In genomic region chr6:147222160-147222838, GRCh38 we compare ENCODE assay signal across 1 cellular context.
TF ChIP-seq lines count a peak whose summit lies in the region.

No MANE protein-coding gene starts in this region.

TF ChIP-seq in K562, 482 proteins besides CTCF, POLR2A, EP300 and RAD21 (continued from another document and continues in another):
- TF ChIP-seq ARID2 (IDR thresholded peaks at IDR 0.05) (no peak), HDAC8 (tag; IDR thresholded peaks at IDR 0.05) (no peak), PTTG1 (tag; IDR thresholded peaks at IDR 0.05; ENCODE audit: low read depth) (no peak), MBD2 (IDR thresholded peaks at IDR 0.05; ENCODE audit: borderline replicate concordance, low read depth) (peak; percentile 58; the same call in 1 of the 2 replicates), ZNF668 (CRISPR knock-in tag; IDR thresholded peaks at IDR 0.05) (0 out of 2 replicates have a peak, but pooled peaks have one; percentile 72), MTA2 (IDR thresholded peaks at IDR 0.05; ENCODE audit: low read depth) (peak; percentile 51), CREB1 (IDR thresholded peaks at IDR 0.05) (no peak; the same call in 1 of the 2 replicates), CREB1 (CRISPR knock-in tag; IDR thresholded peaks at IDR 0.05) (no peak), NR2C2 (CRISPR knock-in tag; IDR thresholded peaks at IDR 0.05) (no peak), NR2C2 (tag; IDR thresholded peaks at IDR 0.05) (no peak), ZNF699 (CRISPR knock-in tag; IDR thresholded peaks at IDR 0.05; ENCODE audit: insufficient replicate concordance) (no peak), ARID4B (CRISPR knock-in tag; IDR thresholded peaks at IDR 0.05) (no peak), MED1 (CRISPR knock-in tag; IDR thresholded peaks at IDR 0.05; ENCODE audit: borderline replicate concordance) (no peak), CBX5 (IDR thresholded peaks at IDR 0.05; ENCODE audit: borderline replicate concordance, low read depth) (no peak), SMARCC2 (IDR thresholded peaks at IDR 0.05; ENCODE audit: low read depth) (peak; percentile 63; the same call in 1 of the 2 replicates), MYC (IDR thresholded peaks at IDR 0.05; ENCODE audit: low read depth, low read length) (no peak), MYC (CRISPR knock-in tag; IDR thresholded peaks at IDR 0.05; ENCODE audit: borderline replicate concordance, low read depth) (no peak), DPF2 (IDR thresholded peaks at IDR 0.05) (peak; percentile 95), RNF2 (IDR thresholded peaks at IDR 0.05) (peak; percentile 88), NELFE (IDR thresholded peaks at IDR 0.05; ENCODE audit: insufficient read depth, insufficient read length) (no peak), CBFA2T2 (conservative IDR thresholded peaks at IDR 0.05) (no peak; the same call in 1 of the 2 replicates), KLF6 (CRISPR knock-in tag; IDR thresholded peaks at IDR 0.05; ENCODE audit: borderline replicate concordance) (peak; percentile 61; the same call in 1 of the 2 replicates), POLR2H (tag; IDR thresholded peaks at IDR 0.05; ENCODE audit: low read depth) (no peak), SPI1 (IDR thresholded peaks at IDR 0.05; ENCODE audit: borderline replicate concordance, low read depth, low read length) (peak; percentile 87), ZNF780A (CRISPR knock-in tag; IDR thresholded peaks at IDR 0.05) (no peak), NBN (IDR thresholded peaks at IDR 0.05; ENCODE audit: low read depth) (peak; percentile 89), RAD51 (IDR thresholded peaks at IDR 0.05; ENCODE audit: borderline replicate concordance, low read depth) (no peak), BRCA1 (IDR thresholded peaks at IDR 0.05) (no peak), BRCA1 (CRISPR knock-in tag; IDR thresholded peaks at IDR 0.05) (no peak), KLF1 (tag; IDR thresholded peaks at IDR 0.05) (no peak), BDP1 (IDR thresholded peaks at IDR 0.05; ENCODE audit: insufficient read depth, insufficient read length) (no peak), ZFP36 (IDR thresholded peaks at IDR 0.05; ENCODE audit: low read depth, low read length, partially characterized antibody) (no peak), MTA3 (IDR thresholded peaks at IDR 0.05; ENCODE audit: borderline replicate concordance) (peak; percentile 77; the same call in 1 of the 2 replicates), MAFF (IDR thresholded peaks at IDR 0.05; ENCODE audit: low read length) (no peak), ZNF316 (IDR thresholded peaks at IDR 0.05) (no peak), CXXC5 (CRISPR knock-in tag; IDR thresholded peaks at IDR 0.05) (peak; percentile 67; the same call in 1 of the 2 replicates), ZNF589 (CRISPR knock-in tag; IDR thresholded peaks at IDR 0.05; ENCODE audit: low read depth) (no peak), WHSC1 (IDR thresholded peaks at IDR 0.05; ENCODE audit: low read length) (no peak), SLC30A9 (CRISPR knock-in tag; IDR thresholded peaks at IDR 0.05) (no peak)
- TF ChIP-seq, protein P1, sequence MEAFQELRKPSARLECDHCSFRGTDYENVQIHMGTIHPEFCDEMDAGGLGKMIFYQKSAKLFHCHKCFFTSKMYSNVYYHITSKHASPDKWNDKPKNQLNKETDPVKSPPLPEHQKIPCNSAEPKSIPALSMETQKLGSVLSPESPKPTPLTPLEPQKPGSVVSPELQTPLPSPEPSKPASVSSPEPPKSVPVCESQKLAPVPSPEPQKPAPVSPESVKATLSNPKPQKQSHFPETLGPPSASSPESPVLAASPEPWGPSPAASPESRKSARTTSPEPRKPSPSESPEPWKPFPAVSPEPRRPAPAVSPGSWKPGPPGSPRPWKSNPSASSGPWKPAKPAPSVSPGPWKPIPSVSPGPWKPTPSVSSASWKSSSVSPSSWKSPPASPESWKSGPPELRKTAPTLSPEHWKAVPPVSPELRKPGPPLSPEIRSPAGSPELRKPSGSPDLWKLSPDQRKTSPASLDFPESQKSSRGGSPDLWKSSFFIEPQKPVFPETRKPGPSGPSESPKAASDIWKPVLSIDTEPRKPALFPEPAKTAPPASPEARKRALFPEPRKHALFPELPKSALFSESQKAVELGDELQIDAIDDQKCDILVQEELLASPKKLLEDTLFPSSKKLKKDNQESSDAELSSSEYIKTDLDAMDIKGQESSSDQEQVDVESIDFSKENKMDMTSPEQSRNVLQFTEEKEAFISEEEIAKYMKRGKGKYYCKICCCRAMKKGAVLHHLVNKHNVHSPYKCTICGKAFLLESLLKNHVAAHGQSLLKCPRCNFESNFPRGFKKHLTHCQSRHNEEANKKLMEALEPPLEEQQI (IDR thresholded peaks at IDR 0.05), result peak; percentile 59
- TF ChIP-seq, protein P2, sequence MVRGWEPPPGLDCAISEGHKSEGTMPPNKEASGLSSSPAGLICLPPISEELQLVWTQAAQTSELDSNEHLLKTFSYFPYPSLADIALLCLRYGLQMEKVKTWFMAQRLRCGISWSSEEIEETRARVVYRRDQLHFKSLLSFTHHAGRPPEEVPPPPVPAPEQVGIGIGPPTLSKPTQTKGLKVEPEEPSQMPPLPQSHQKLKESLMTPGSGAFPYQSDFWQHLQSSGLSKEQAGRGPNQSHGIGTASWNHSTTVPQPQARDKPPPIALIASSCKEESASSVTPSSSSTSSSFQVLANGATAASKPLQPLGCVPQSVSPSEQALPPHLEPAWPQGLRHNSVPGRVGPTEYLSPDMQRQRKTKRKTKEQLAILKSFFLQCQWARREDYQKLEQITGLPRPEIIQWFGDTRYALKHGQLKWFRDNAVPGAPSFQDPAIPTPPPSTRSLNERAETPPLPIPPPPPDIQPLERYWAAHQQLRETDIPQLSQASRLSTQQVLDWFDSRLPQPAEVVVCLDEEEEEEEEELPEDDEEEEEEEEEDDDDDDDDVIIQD (CRISPR knock-in tag; IDR thresholded peaks at IDR 0.05), result no peak
- TF ChIP-seq, protein P3, sequence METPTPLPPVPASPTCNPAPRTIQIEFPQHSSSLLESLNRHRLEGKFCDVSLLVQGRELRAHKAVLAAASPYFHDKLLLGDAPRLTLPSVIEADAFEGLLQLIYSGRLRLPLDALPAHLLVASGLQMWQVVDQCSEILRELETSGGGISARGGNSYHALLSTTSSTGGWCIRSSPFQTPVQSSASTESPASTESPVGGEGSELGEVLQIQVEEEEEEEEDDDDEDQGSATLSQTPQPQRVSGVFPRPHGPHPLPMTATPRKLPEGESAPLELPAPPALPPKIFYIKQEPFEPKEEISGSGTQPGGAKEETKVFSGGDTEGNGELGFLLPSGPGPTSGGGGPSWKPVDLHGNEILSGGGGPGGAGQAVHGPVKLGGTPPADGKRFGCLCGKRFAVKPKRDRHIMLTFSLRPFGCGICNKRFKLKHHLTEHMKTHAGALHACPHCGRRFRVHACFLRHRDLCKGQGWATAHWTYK (CRISPR knock-in tag; IDR thresholded peaks at IDR 0.05), result no peak
- TF ChIP-seq, protein P4, sequence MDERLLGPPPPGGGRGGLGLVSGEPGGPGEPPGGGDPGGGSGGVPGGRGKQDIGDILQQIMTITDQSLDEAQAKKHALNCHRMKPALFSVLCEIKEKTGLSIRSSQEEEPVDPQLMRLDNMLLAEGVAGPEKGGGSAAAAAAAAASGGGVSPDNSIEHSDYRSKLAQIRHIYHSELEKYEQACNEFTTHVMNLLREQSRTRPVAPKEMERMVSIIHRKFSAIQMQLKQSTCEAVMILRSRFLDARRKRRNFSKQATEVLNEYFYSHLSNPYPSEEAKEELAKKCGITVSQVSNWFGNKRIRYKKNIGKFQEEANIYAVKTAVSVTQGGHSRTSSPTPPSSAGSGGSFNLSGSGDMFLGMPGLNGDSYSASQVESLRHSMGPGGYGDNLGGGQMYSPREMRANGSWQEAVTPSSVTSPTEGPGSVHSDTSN (CRISPR knock-in tag; IDR thresholded peaks at IDR 0.05; ENCODE audit: low read depth), result no peak
- TF ChIP-seq, protein P4 (tag; conservative IDR thresholded peaks at IDR 0.05; ENCODE audit: low read depth), result peak; percentile 65
- TF ChIP-seq, protein P5, sequence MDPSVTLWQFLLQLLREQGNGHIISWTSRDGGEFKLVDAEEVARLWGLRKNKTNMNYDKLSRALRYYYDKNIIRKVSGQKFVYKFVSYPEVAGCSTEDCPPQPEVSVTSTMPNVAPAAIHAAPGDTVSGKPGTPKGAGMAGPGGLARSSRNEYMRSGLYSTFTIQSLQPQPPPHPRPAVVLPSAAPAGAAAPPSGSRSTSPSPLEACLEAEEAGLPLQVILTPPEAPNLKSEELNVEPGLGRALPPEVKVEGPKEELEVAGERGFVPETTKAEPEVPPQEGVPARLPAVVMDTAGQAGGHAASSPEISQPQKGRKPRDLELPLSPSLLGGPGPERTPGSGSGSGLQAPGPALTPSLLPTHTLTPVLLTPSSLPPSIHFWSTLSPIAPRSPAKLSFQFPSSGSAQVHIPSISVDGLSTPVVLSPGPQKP (CRISPR knock-in tag; IDR thresholded peaks at IDR 0.05), result no peak
- TF ChIP-seq, protein P6, sequence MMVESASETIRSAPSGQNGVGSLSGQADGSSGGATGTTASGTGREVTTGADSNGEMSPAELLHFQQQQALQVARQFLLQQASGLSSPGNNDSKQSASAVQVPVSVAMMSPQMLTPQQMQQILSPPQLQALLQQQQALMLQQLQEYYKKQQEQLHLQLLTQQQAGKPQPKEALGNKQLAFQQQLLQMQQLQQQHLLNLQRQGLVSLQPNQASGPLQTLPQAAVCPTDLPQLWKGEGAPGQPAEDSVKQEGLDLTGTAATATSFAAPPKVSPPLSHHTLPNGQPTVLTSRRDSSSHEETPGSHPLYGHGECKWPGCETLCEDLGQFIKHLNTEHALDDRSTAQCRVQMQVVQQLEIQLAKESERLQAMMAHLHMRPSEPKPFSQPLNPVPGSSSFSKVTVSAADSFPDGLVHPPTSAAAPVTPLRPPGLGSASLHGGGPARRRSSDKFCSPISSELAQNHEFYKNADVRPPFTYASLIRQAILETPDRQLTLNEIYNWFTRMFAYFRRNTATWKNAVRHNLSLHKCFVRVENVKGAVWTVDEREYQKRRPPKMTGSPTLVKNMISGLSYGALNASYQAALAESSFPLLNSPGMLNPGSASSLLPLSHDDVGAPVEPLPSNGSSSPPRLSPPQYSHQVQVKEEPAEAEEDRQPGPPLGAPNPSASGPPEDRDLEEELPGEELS (CRISPR knock-in tag; IDR thresholded peaks at IDR 0.05; ENCODE audit: borderline replicate concordance), result no peak
- TF ChIP-seq, protein P7, sequence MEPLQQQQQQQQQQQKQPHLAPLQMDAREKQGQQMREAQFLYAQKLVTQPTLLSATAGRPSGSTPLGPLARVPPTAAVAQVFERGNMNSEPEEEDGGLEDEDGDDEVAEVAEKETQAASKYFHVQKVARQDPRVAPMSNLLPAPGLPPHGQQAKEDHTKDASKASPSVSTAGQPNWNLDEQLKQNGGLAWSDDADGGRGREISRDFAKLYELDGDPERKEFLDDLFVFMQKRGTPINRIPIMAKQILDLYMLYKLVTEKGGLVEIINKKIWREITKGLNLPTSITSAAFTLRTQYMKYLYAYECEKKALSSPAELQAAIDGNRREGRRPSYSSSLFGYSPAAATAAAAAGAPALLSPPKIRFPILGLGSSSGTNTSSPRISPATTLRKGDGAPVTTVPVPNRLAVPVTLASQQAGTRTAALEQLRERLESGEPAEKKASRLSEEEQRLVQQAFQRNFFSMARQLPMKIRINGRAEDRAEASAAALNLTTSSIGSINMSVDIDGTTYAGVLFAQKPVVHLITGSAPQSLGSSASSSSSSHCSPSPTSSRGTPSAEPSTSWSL (CRISPR knock-in tag; IDR thresholded peaks at IDR 0.05; ENCODE audit: borderline replicate concordance), result no peak
